ENCODE assay signal across 19 cellular contexts in genomic region chr11:76579752-76580151, GRCh38.
DNase-seq lines count a peak whose midpoint lies in the region; ATAC-seq and TF ChIP-seq lines count a peak whose summit lies in the region.
"Had no signal": no experiment of that assay in that cellular context is flagged by ENCODE, and none has a peak within 500 bp of the region (broad histone marks: within the 10 kb centered on the region; RNA-seq: fewer than 3 reads in every experiment).

No MANE protein-coding gene starts in this region.

- no peak for TF ChIP-seq EP300 in gastroesophageal sphincter (IDR thresholded peaks at IDR 0.05)

- no peaks in the 10 kb centered on the region for H3K4me1 Mint-ChIP-seq in activated naive CD8-positive, alpha-beta T cell treated with anti-CD3 and anti-CD28 coated beads for 36 hours
- H3K4me1 Mint-ChIP-seq: CD8-positive, alpha-beta memory T cell had no signal

- no peak overlapping the region for H3K4me3 Mint-ChIP-seq in activated naive CD8-positive, alpha-beta T cell treated with anti-CD3 and anti-CD28 coated beads for 36 hours
- H3K4me3 Mint-ChIP-seq: activated T-cell treated with anti-CD3 and anti-CD28 coated beads, Interleukin-2, amount 50 U/mL, for 24 hours; CD8-positive, alpha-beta memory T cell; dendritic cell treated with granulocyte-macrophage colony-stimulating factor and Interleukin-4, amounts not matched to agents 40 ng/mL and 50 ng/mL, for 4 days; neural crest cell had no signal

- H3K27ac ChIP-seq in heart right ventricle, result peak overlapping the region; percentile 64 to 94 (median 86)
- H3K27ac ChIP-seq in gastroesophageal sphincter, result peak overlapping the region in 3 of 4 donors; percentile 57 to 69 (median 63)
- peak overlapping the region; percentile 88 for H3K27ac ChIP-seq in parathyroid adenoma
- peak overlapping the region; percentile 76 for H3K27ac ChIP-seq in uterus

- intact Hi-C loops in heart right ventricle (cut with DNase I) (loop anchor here in 2 of 10 donors (1.0 to 2.0 kb wide), 2 partner anchors 91 to 92 kb away; partner anchors contain the start of gene LRRC32 (in 1 of the 2)), Right ventricle myocardium inferior (cut with DNase I) (no loop called here), uterus (cut with DNase I; ENCODE audit: low total_unique reads) (no loop called here)

- H3K27ac Mint-ChIP-seq in activated naive CD8-positive, alpha-beta T cell treated with anti-CD3 and anti-CD28 coated beads for 36 hours, result no peak overlapping the region
- H3K27ac Mint-ChIP-seq: activated T-cell treated with anti-CD3 and anti-CD28 coated beads, Interleukin-2, amount 50 U/mL, for 24 hours; CD8-positive, alpha-beta memory T cell; dendritic cell treated with granulocyte-macrophage colony-stimulating factor and Interleukin-4, amounts not matched to agents 40 ng/mL and 50 ng/mL, for 4 days had no signal

- TF ChIP-seq CTCF in heart right ventricle (IDR thresholded peaks at IDR 0.05), result no peak
- no peak for TF ChIP-seq CTCF in gastroesophageal sphincter (IDR thresholded peaks at IDR 0.05)
- TF ChIP-seq CTCF in parathyroid adenoma (IDR thresholded peaks at IDR 0.05), result no peak
- no peak for TF ChIP-seq CTCF in uterus (IDR thresholded peaks at IDR 0.05)
- TF ChIP-seq CTCF in GM13977 (IDR thresholded peaks at IDR 0.05; ENCODE audit: extremely low read depth, insufficient read depth, missing control alignments), result no peak

- H3K36me3 Mint-ChIP-seq in activated naive CD8-positive, alpha-beta T cell treated with anti-CD3 and anti-CD28 coated beads for 36 hours, result no peaks in the 10 kb centered on the region

- no peaks in the 10 kb centered on the region for H3K79me2 ChIP-seq in parathyroid adenoma

- H3K36me3 ChIP-seq in heart right ventricle (no peaks in the 10 kb centered on the region), gastroesophageal sphincter (no peaks in the 10 kb centered on the region), parathyroid adenoma (ENCODE audit: control insufficient read depth, insufficient read depth, low read length) (no peaks in the 10 kb centered on the region), uterus (no peaks in the 10 kb centered on the region)

- H3K4me3 ChIP-seq in heart right ventricle, result peak overlapping the region in 1 of 10 donors; percentile 16
- no peak overlapping the region for H3K4me3 ChIP-seq in gastroesophageal sphincter
- no peak overlapping the region for H3K4me3 ChIP-seq in parathyroid adenoma (ENCODE audit: low read depth, low read length)
- no peak overlapping the region for H3K4me3 ChIP-seq in uterus

- peaks cover 13 to 44% (median 38%) of the 10 kb centered on the region in 9 donors for H3K4me1 ChIP-seq in heart right ventricle
- H3K4me1 ChIP-seq in gastroesophageal sphincter, result peaks cover 0 to 33% (median 0%) of the 10 kb centered on the region in 3 donors
- no peaks in the 10 kb centered on the region for H3K4me1 ChIP-seq in parathyroid adenoma
- no peaks in the 10 kb centered on the region for H3K4me1 ChIP-seq in uterus

- no peak for DNase-seq in heart right ventricle
- DNase-seq in Right ventricle myocardium inferior (ENCODE audit: missing footprints), result no peak
- no peak for DNase-seq in uterus
- no peak for DNase-seq in 8988T
- no peak for DNase-seq in GM13977 (ENCODE audit: low spot score)
- DNase-seq in activated naive CD8-positive, alpha-beta T cell treated with anti-CD3 and anti-CD28 coated beads for 36 hours, result no peak
- DNase-seq: ACHN; activated CD4-positive, alpha-beta T cell treated with anti-CD3 and anti-CD28 coated beads for 4 hours; activated T-cell treated with anti-CD3 and anti-CD28 coated beads, Interleukin-2, amount 50 U/mL, for 24 hours; CD8-positive, alpha-beta memory T cell; NCI-H1436; NCI-H2227 treated with DMSO at 0.1 percent for 48 hours; SHP77 treated with DMSO at 0.1 percent for 48 hours; stimulated activated naive CD4-positive, alpha-beta T cell; T-helper 2 cell had no signal

- H3K27me3 Mint-ChIP-seq in activated naive CD8-positive, alpha-beta T cell treated with anti-CD3 and anti-CD28 coated beads for 36 hours, result peaks cover 22% of the 10 kb centered on the region

- in situ Hi-C loops in GM13977 (cut with MboI; ENCODE audit: low pct_unique_long_range_greater_than_20kb, low sequenced_read_pairs, unreplicated experiment), result loop anchor here (10.0 kb wide), 1 partner anchor 105 kb away; no protein-coding TSS in a partner anchor

- ATAC-seq in heart right ventricle (no peak), Right ventricle myocardium inferior (no peak), gastroesophageal sphincter (peak; percentile 4)

- H3K9me3 Mint-ChIP-seq in activated naive CD8-positive, alpha-beta T cell treated with anti-CD3 and anti-CD28 coated beads for 36 hours, result no peaks in the 10 kb centered on the region
- H3K9me3 Mint-ChIP-seq: activated T-cell treated with anti-CD3 and anti-CD28 coated beads, Interleukin-2, amount 50 U/mL, for 24 hours; CD8-positive, alpha-beta memory T cell; dendritic cell treated with granulocyte-macrophage colony-stimulating factor and Interleukin-4, amounts not matched to agents 40 ng/mL and 50 ng/mL, for 4 days had no signal

- no peak overlapping the region for H2AFZ ChIP-seq in parathyroid adenoma

- 76 to 99% methylated on average over 5 of the region's 5 CpGs for WGBS in heart right ventricle, 2 donors
- WGBS in gastroesophageal sphincter (ENCODE audit: low coverage in 1 of 2), 2 donors, result 67% methylated on average over 3 of the region's 5 CpGs; no CpG with 5 or more reads in 1 of the 2 donors

- TF ChIP-seq POLR2A in gastroesophageal sphincter (IDR thresholded peaks at IDR 0.05) (no peak), uterus (IDR thresholded peaks at IDR 0.05) (no peak)

- H3K9ac ChIP-seq in parathyroid adenoma, result no peak overlapping the region

- no peaks in the 10 kb centered on the region for H3K9me3 ChIP-seq in heart right ventricle
- no peaks in the 10 kb centered on the region for H3K9me3 ChIP-seq in gastroesophageal sphincter
- no peaks in the 10 kb centered on the region for H3K9me3 ChIP-seq in parathyroid adenoma (ENCODE audit: control insufficient read depth, low read length)
- H3K9me3 ChIP-seq in uterus, result no peaks in the 10 kb centered on the region

- no peak overlapping the region for H3K4me2 ChIP-seq in parathyroid adenoma (ENCODE audit: low read length)

- H3K27me3 ChIP-seq in heart right ventricle, result no peaks in the 10 kb centered on the region
- no peaks in the 10 kb centered on the region for H3K27me3 ChIP-seq in gastroesophageal sphincter
- H3K27me3 ChIP-seq in parathyroid adenoma (ENCODE audit: control insufficient read depth, insufficient read depth, low read length), result no peaks in the 10 kb centered on the region
- H3K27me3 ChIP-seq in uterus, result no peaks in the 10 kb centered on the region
